Comparison of ENCODE assay signal across 11 cellular contexts in genomic region chr3:36525115-36525711, GRCh38.
DNase-seq lines count a peak whose midpoint lies in the region; TF ChIP-seq lines count a peak whose summit lies in the region.
"Had no signal": no experiment of that assay in that cellular context is flagged by ENCODE, and none has a peak within 500 bp of the region (broad histone marks: within the 10 kb centered on the region; RNA-seq: fewer than 3 reads in every experiment).

No MANE protein-coding gene starts in this region.

- intact Hi-C loops in PC-9 (cut with micrococcal nuclease; ENCODE audit: unreplicated experiment): loop anchor here (1.0 to 10.0 kb wide), 2 partner anchors 152 to 160 kb away; no protein-coding TSS in a partner anchor
- intact Hi-C loops in cardiac septum (cut with DNase I): no loop called here

- no peak for TF ChIP-seq CTCF in PC-9 (conservative IDR thresholded peaks at IDR 0.05)

- no peaks in the 10 kb centered on the region for H3K9me2 ChIP-seq in PC-9 (ENCODE audit: insufficient read depth)

- H3F3A ChIP-seq in PC-9 (ENCODE audit: insufficient read depth, low read depth): peaks cover 11% of the 10 kb centered on the region

- DNase-seq in EH (ENCODE audit: low read depth) (peak; percentile 89), PC-9 (peak; percentile 34 to 81), epithelial cell of prostate (ENCODE audit: low read depth, low spot score) (peak; percentile 48), myocyte (ENCODE audit: low read depth) (peak; percentile 50), NK-92 (lab: John Stamatoyannopoulos, UW; ENCODE audit: unreplicated experiment) (no peak), mucosa of gallbladder (ENCODE audit: low spot score) (no peak), superior temporal gyrus (ENCODE audit: extremely low spot score) (no peak), cardiac septum (ENCODE audit: low spot score) (no peak)
- DNase-seq: amygdala; CD8-positive, alpha-beta T cell had no signal

- H4K20me1 ChIP-seq in PC-9 (ENCODE audit: insufficient read depth): no peaks in the 10 kb centered on the region

- no peaks in the 10 kb centered on the region for H3K36me3 ChIP-seq in PC-9 (ENCODE audit: low read depth)

- H3K4me1 ChIP-seq in PC-9 (replicated peaks; ENCODE audit: insufficient read depth): peaks cover 16% of the 10 kb centered on the region

- H3K27me3 ChIP-seq in PC-9 (ENCODE audit: insufficient read depth, low read depth): no peaks in the 10 kb centered on the region

- BruUV-seq in PC-9 (replicated peaks; lab: Mats Ljungman, UMichigan): no TSS peak

- H3K79me2 ChIP-seq in PC-9 (ENCODE audit: low read depth): no peaks in the 10 kb centered on the region

- CTCF ChIA-PET in PC-9 (lab: Charles Lee): no interaction called here

- H3K4me3 ChIP-seq in PC-9: no peak overlapping the region

- H3K4me2 ChIP-seq in PC-9: peak overlapping the region; percentile 43

- peak overlapping the region; percentile 87 for H3K27ac ChIP-seq in PC-9
- no peak overlapping the region for H3K27ac ChIP-seq in epithelial cell of prostate
- H3K27ac ChIP-seq: VCaP had no signal

- no peaks in the 10 kb centered on the region for H3K9me3 ChIP-seq in PC-9 (ENCODE audit: insufficient read depth, low read depth)

- H2AFZ ChIP-seq in PC-9: no peak overlapping the region

- POLR2A ChIA-PET in PC-9 (lab: Charles Lee; ENCODE audit: unreplicated experiment): no interaction called here

Comparison
In these comparisons a context has a peak if more than half of its experiments do, and no peak if none do; other contexts are left out.
1. DNase-seq: peak in EH (single experiment), PC-9 (2 of 2), epithelial cell of prostate (single experiment) and myocyte (single experiment); none in NK-92 (single experiment), mucosa of gallbladder (single experiment), superior temporal gyrus (single experiment) and cardiac septum (single experiment).